8 cellular contexts compared by ENCODE assay signal in genomic region chr19:45645631-45646344, GRCh38. TPM values are rescaled to one million over a fixed set of nuclear protein-coding genes. Genes with fewer than 3 reads are reported as not detected.
DNase-seq lines count a peak whose midpoint lies in the region; ATAC-seq lines count a peak whose summit lies in the region.

No MANE protein-coding gene starts in this region.

- H3K27me3 ChIP-seq in effector memory CD4-positive, alpha-beta T cell (replicated peaks; ENCODE audit: control insufficient read depth, insufficient read depth, low read length, poor library complexity, severe bottlenecking): no peaks in the 10 kb centered on the region

- H3K27ac ChIP-seq in effector memory CD4-positive, alpha-beta T cell (ENCODE audit: insufficient read depth, low read length, poor library complexity, severe bottlenecking): peak overlapping the region; percentile 26

- peak overlapping the region; percentile 53 for H3K4me3 ChIP-seq in effector memory CD4-positive, alpha-beta T cell (ENCODE audit: insufficient read depth, low read depth, low read length, poor library complexity, severe bottlenecking)

- H3K9me3 ChIP-seq in effector memory CD4-positive, alpha-beta T cell (ENCODE audit: control insufficient read depth, low read length): no peaks in the 10 kb centered on the region

- peaks cover 21% of the 10 kb centered on the region for H3K4me1 ChIP-seq in effector memory CD4-positive, alpha-beta T cell (ENCODE audit: control insufficient read depth, insufficient read depth, low read length, poor library complexity, severe bottlenecking)

- DNase-seq in EL (peak; percentile 93), NCI-H748 (lab: John Stamatoyannopoulos, UW; ENCODE audit: unreplicated experiment) (peak; percentile 94), lung microvascular endothelial cell (ENCODE audit: low read depth in 2 of 2) (peak; percentile 81 to 91), LoVo (ENCODE audit: low spot score) (no peak)
- peak; percentile 30 to 57 for DNase-seq in activated CD8-positive, alpha-beta memory T cell treated with anti-CD3 and anti-CD28 coated beads for 4 hours (ENCODE audit: low read depth in 2 of 2)
- peak; percentile 56 to 68 (median 63) for DNase-seq in effector memory CD4-positive, alpha-beta T cell
- DNase-seq in stimulated activated CD8-positive, alpha-beta memory T cell treated with anti-CD3 and anti-CD28 coated beads, Interleukin-12 subunit alpha, Interleukin-12 subunit beta, amount 100 ng/mL, for 1 hour (ENCODE audit: low read depth): peak; percentile 55

- peak; percentile 36 for ATAC-seq in HG03025 (IDR thresholded peaks at IDR 0.05; ENCODE audit: low FRiP score, unreplicated experiment)

- H3K36me3 ChIP-seq in effector memory CD4-positive, alpha-beta T cell (ENCODE audit: control insufficient read depth, insufficient read depth, low read length): no peaks in the 10 kb centered on the region

RNA-seq across cellular contexts. Expression of gene EML2, which starts 6.6 kb away (rescaled TPM):
- 8.9 and 15.1 TPM in 2 replicates for total RNA-seq in lung microvascular endothelial cell

RNA-seq across cellular contexts. Expression of gene GIPR, which starts 22.2 kb away (rescaled TPM):
- under 0.01 TPM in 2 replicates for total RNA-seq in lung microvascular endothelial cell

RNA-seq across cellular contexts. Expression of gene GPR4, which starts 43.8 kb away (rescaled TPM):
- total RNA-seq in lung microvascular endothelial cell: 1.1 and 1.6 TPM in 2 replicates

RNA-seq across cellular contexts. Expression of gene SNRPD2, which starts 46.0 kb away (rescaled TPM):
- total RNA-seq in lung microvascular endothelial cell: 331 and 391 TPM in 2 replicates

RNA-seq across cellular contexts. Expression of gene QPCTL, which starts 46.7 kb away (rescaled TPM):
- total RNA-seq in lung microvascular endothelial cell: 5.9 and 7.7 TPM in 2 replicates
